In genomic region chr6:148509789-148510581, GRCh38 we compare ENCODE assay signal across 8 cellular contexts.
DNase-seq lines count a peak whose midpoint lies in the region; ATAC-seq and TF ChIP-seq lines count a peak whose summit lies in the region.

No MANE protein-coding gene starts in this region.

- H3K27me3 ChIP-seq in tibial artery, result no peaks in the 10 kb centered on the region

- no peaks in the 10 kb centered on the region for H3K9me3 Mint-ChIP-seq in activated T-cell treated with anti-CD3 and anti-CD28 coated beads, Interleukin-2, amount 50 U/mL, for 24 hours
- H3K9me3 Mint-ChIP-seq in activated CD4-positive, alpha-beta T cell treated with anti-CD3 and anti-CD28 coated beads, Interleukin-2, amount 10 ng/mL, durations not matched to agents 7 days and 5 days, result no peaks in the 10 kb centered on the region

- POLR2A ChIA-PET in GM10248 (lab: Yijun Ruan, JAX), result interaction anchor here (0.7 kb wide), 1 partner anchor 173 kb away, joined by 3 read pairs; no protein-coding TSS in a partner anchor
- POLR2A ChIA-PET in activated CD4-positive, alpha-beta T cell treated with anti-CD3 and anti-CD28 coated beads, Interleukin-2, amount 10 ng/mL, durations not matched to agents 7 days and 5 days (lab: Charles Lee), result no interaction called here

- no peak for TF ChIP-seq POLR2A in lower leg skin (IDR thresholded peaks at IDR 0.05)

- DNase-seq in GM10248 (ENCODE audit: extremely low spot score) (peak; percentile 46), NCI-H446 (lab: John Stamatoyannopoulos, UW) (peak; percentile 24 to 61), cardiac fibroblast (ENCODE audit: low read depth in 2 of 2) (peak; percentile 98 to 99), lower leg skin (ENCODE audit: low spot score in 2 of 2) (peak; percentile 85 to 96), tibial artery (peak; percentile 91 to 92)
- no peak for DNase-seq in activated T-cell treated with anti-CD3 and anti-CD28 coated beads, Interleukin-2, amount 50 U/mL, for 24 hours
- no peak for DNase-seq in activated CD4-positive, alpha-beta T cell treated with anti-CD3 and anti-CD28 coated beads, Interleukin-2, amount 10 ng/mL, durations not matched to agents 7 days and 5 days

- peak overlapping the region; percentile 9 to 59 for H3K4me3 ChIP-seq in cardiac fibroblast (replicated peaks in 1 of 2; ENCODE audit: low read depth in 2 of 2, low read length in 2 of 2)
- H3K4me3 ChIP-seq in lower leg skin (ENCODE audit: low read depth, poor library complexity, severe bottlenecking), result peak overlapping the region; percentile 32
- H3K4me3 ChIP-seq in tibial artery, result peak overlapping the region; percentile 59 to 65

- H3K9me3 ChIP-seq in tibial artery, result no peaks in the 10 kb centered on the region

- H3K4me1 Mint-ChIP-seq in activated T-cell treated with anti-CD3 and anti-CD28 coated beads, Interleukin-2, amount 50 U/mL, for 24 hours (ENCODE audit: low read depth), result no peaks in the 10 kb centered on the region
- H3K4me1 Mint-ChIP-seq in activated CD4-positive, alpha-beta T cell treated with anti-CD3 and anti-CD28 coated beads, Interleukin-2, amount 10 ng/mL, durations not matched to agents 7 days and 5 days, result no peaks in the 10 kb centered on the region

- peaks cover 45% of the 10 kb centered on the region for H3K27me3 Mint-ChIP-seq in activated T-cell treated with anti-CD3 and anti-CD28 coated beads, Interleukin-2, amount 50 U/mL, for 24 hours
- peaks cover 31% of the 10 kb centered on the region for H3K27me3 Mint-ChIP-seq in activated CD4-positive, alpha-beta T cell treated with anti-CD3 and anti-CD28 coated beads, Interleukin-2, amount 10 ng/mL, durations not matched to agents 7 days and 5 days

- H3K36me3 Mint-ChIP-seq in activated T-cell treated with anti-CD3 and anti-CD28 coated beads, Interleukin-2, amount 50 U/mL, for 24 hours (ENCODE audit: low read depth), result no peaks in the 10 kb centered on the region
- H3K36me3 Mint-ChIP-seq in activated CD4-positive, alpha-beta T cell treated with anti-CD3 and anti-CD28 coated beads, Interleukin-2, amount 10 ng/mL, durations not matched to agents 7 days and 5 days (ENCODE audit: low read depth), result no peaks in the 10 kb centered on the region

- peaks cover 0 to 4% (median 0%) of the 10 kb centered on the region in 3 donors for H3K36me3 ChIP-seq in tibial artery

- H3K27ac ChIP-seq in tibial artery, result peak overlapping the region; percentile 89 to 94

- H3K4me3 Mint-ChIP-seq in activated T-cell treated with anti-CD3 and anti-CD28 coated beads, Interleukin-2, amount 50 U/mL, for 24 hours, result no peak overlapping the region
- H3K4me3 Mint-ChIP-seq in activated CD4-positive, alpha-beta T cell treated with anti-CD3 and anti-CD28 coated beads, Interleukin-2, amount 10 ng/mL, durations not matched to agents 7 days and 5 days, result no peak overlapping the region

- CTCF ChIA-PET in GM10248 (lab: Yijun Ruan, JAX), result interaction anchor here (1.0 to 1.8 kb wide), 3 partner anchors 9 to 13 kb away, joined by 3 to 5 read pairs (median 5); no protein-coding TSS in a partner anchor
- CTCF ChIA-PET in activated CD4-positive, alpha-beta T cell treated with anti-CD3 and anti-CD28 coated beads, Interleukin-2, amount 10 ng/mL, durations not matched to agents 7 days and 5 days (lab: Charles Lee), result no interaction called here

- no peak for TF ChIP-seq CTCF in GM10248 (IDR thresholded peaks at IDR 0.05; ENCODE audit: control extremely low read depth, extremely low read depth, low read depth, missing control alignments)
- no peak for TF ChIP-seq CTCF in cardiac fibroblast (IDR thresholded peaks at IDR 0.05; ENCODE audit: low read depth, low read length)
- no peak for TF ChIP-seq CTCF in lower leg skin (IDR thresholded peaks at IDR 0.05)
- no peak for TF ChIP-seq CTCF in tibial artery (IDR thresholded peaks at IDR 0.05)

- peak; percentile 75 for ATAC-seq in HG02759 (IDR thresholded peaks at IDR 0.05; ENCODE audit: unreplicated experiment)

- 10% methylated on average over 6 of the region's 6 CpGs for WGBS in lower leg skin, 2 donors

- no peak overlapping the region for H3K27ac Mint-ChIP-seq in activated T-cell treated with anti-CD3 and anti-CD28 coated beads, Interleukin-2, amount 50 U/mL, for 24 hours
- no peak overlapping the region for H3K27ac Mint-ChIP-seq in activated CD4-positive, alpha-beta T cell treated with anti-CD3 and anti-CD28 coated beads, Interleukin-2, amount 10 ng/mL, durations not matched to agents 7 days and 5 days

- H3K4me1 ChIP-seq in tibial artery, result peaks cover 6 to 53% (median 26%) of the 10 kb centered on the region in 4 donors

- intact Hi-C loops in lower leg skin (cut with DNase I; ENCODE audit: low total_unique reads) (no loop called here), tibial artery (cut with DNase I; ENCODE audit: low total_unique reads) (no loop called here)

Comparison
In these comparisons a context has a peak if more than half of its experiments do, and no peak if none do; other contexts are left out.
1. DNase-seq: peak in GM10248 (single experiment), NCI-H446 (2 of 2), cardiac fibroblast (2 of 2), lower leg skin (2 of 2) and tibial artery (2 of 2); none in activated T-cell treated with anti-CD3 and anti-CD28 coated beads, Interleukin-2, amount 50 U/mL, for 24 hours (single experiment) and activated CD4-positive, alpha-beta T cell treated with anti-CD3 and anti-CD28 coated beads, Interleukin-2, amount 10 ng/mL, durations not matched to agents 7 days and 5 days (single experiment).
2. Peak in every context shown above with its lines, with median percentiles within 50 percentile points of each other: H3K4me3 ChIP-seq.